Comparison of ENCODE assay signal across 20 cellular contexts in genomic region chr1:189851806-189852367, GRCh38.
A peak's percentile ranks its signal among the peaks of the same experiment; 100 is the strongest.
DNase-seq lines count a peak whose midpoint lies in the region; ATAC-seq, FAIRE-seq and TF ChIP-seq lines count a peak whose summit lies in the region.
"Had no signal": no experiment of that assay in that cellular context is flagged by ENCODE, and none has a peak within 500 bp of the region (broad histone marks: within the 10 kb centered on the region; RNA-seq: fewer than 3 reads in every experiment).

No MANE protein-coding gene starts in this region.

- H2AFZ ChIP-seq in astrocyte (ENCODE audit: low read depth, low read length) = no peak overlapping the region

- POLR2A ChIA-PET in activated CD8-positive, alpha-beta T cell treated with anti-CD3 and anti-CD28 coated beads for 36 hours (lab: Charles Lee) = no interaction called here

- no peak overlapping the region for H3K4me3 Mint-ChIP-seq in astrocyte (ENCODE audit: unreplicated experiment)
- no peak overlapping the region for H3K4me3 Mint-ChIP-seq in activated CD8-positive, alpha-beta T cell treated with anti-CD3 and anti-CD28 coated beads for 36 hours

- H3K9me3 Mint-ChIP-seq in astrocyte (ENCODE audit: unreplicated experiment) = no peaks in the 10 kb centered on the region
- peaks cover 19% of the 10 kb centered on the region for H3K9me3 Mint-ChIP-seq in activated CD8-positive, alpha-beta T cell treated with anti-CD3 and anti-CD28 coated beads for 36 hours

- H3K4me3 ChIP-seq in astrocyte (ENCODE audit: insufficient read depth, low read depth, low read length) = no peak overlapping the region
- H3K4me3 ChIP-seq: psoas muscle had no signal

- H3K4me1 Mint-ChIP-seq in astrocyte (ENCODE audit: low read depth, unreplicated experiment) = no peaks in the 10 kb centered on the region
- no peaks in the 10 kb centered on the region for H3K4me1 Mint-ChIP-seq in activated CD8-positive, alpha-beta T cell treated with anti-CD3 and anti-CD28 coated beads for 36 hours (ENCODE audit: low read depth)

- no peak for TF ChIP-seq CTCF in astrocyte (IDR thresholded peaks at IDR 0.05; ENCODE audit: insufficient read depth, low read depth, low read length)
- TF ChIP-seq CTCF in activated CD8-positive, alpha-beta T cell treated with anti-CD3 and anti-CD28 coated beads for 36 hours (IDR thresholded peaks at IDR 0.05) = no peak

- H3K36me3 ChIP-seq in astrocyte (ENCODE audit: insufficient read depth, low read length) = no peaks in the 10 kb centered on the region

- no peaks in the 10 kb centered on the region for H3K36me3 Mint-ChIP-seq in astrocyte (ENCODE audit: low read depth, unreplicated experiment)
- H3K36me3 Mint-ChIP-seq in activated CD8-positive, alpha-beta T cell treated with anti-CD3 and anti-CD28 coated beads for 36 hours (ENCODE audit: low read depth) = no peaks in the 10 kb centered on the region

- ATAC-seq in HG03196 (IDR thresholded peaks at IDR 0.05; ENCODE audit: unreplicated experiment) = no peak
- no peak for ATAC-seq in activated CD8-positive, alpha-beta T cell treated with anti-CD3 and anti-CD28 coated beads for 36 hours
- ATAC-seq: activated CD4-positive, CD25-positive, alpha-beta regulatory T cell treated with anti-CD3 and anti-CD28 coated beads, Interleukin-2, amount 50 U/mL, for 24 hours; psoas muscle had no signal

- H3K79me2 ChIP-seq in astrocyte (ENCODE audit: insufficient read depth, low read length) = no peaks in the 10 kb centered on the region

- H4K20me1 ChIP-seq in astrocyte (ENCODE audit: insufficient read depth, low read length) = no peaks in the 10 kb centered on the region

- no peaks in the 10 kb centered on the region for H3K27me3 Mint-ChIP-seq in astrocyte (ENCODE audit: low read depth, unreplicated experiment)
- H3K27me3 Mint-ChIP-seq in activated CD8-positive, alpha-beta T cell treated with anti-CD3 and anti-CD28 coated beads for 36 hours = no peaks in the 10 kb centered on the region

- DNase-seq in DMS53 (lab: John Stamatoyannopoulos, UW) (peak; percentile 45), DMS53 treated with DMSO at 0.1 percent for 48 hours (lab: John Stamatoyannopoulos, UW; ENCODE audit: unreplicated experiment) (no peak), NCI-H226 (peak; percentile 23), astrocyte (ENCODE audit: low read depth) (peak; percentile 46), posterior vena cava (ENCODE audit: low spot score) (peak; percentile 19), posterior cingulate gyrus (no peak)
- DNase-seq in activated CD8-positive, alpha-beta T cell treated with anti-CD3 and anti-CD28 coated beads for 36 hours = no peak
- DNase-seq: activated effector memory CD4-positive, alpha-beta T cell treated with anti-CD3 and anti-CD28 coated beads, Interleukin-2, amount 50 U/mL, for 16 hours; amniotic stem cell; foreskin melanocyte; NCI-H1436; NCI-H524 treated with DMSO at 0.1 percent for 48 hours; psoas muscle; stimulated activated CD4-positive, alpha-beta T cell treated with anti-CD3 and anti-CD28 coated beads, Interleukin-12 subunit alpha, Interleukin-12 subunit beta, amount 100 ng/mL, for 4 hours; stimulated activated naive CD4-positive, alpha-beta T cell; trophoblast cell had no signal

- no peaks in the 10 kb centered on the region for H3K27me3 ChIP-seq in astrocyte (ENCODE audit: insufficient read depth, low read length)

- no peaks in the 10 kb centered on the region for H3K9me3 ChIP-seq in astrocyte (ENCODE audit: insufficient read depth, low read depth, low read length)

- no peak overlapping the region for H3K27ac ChIP-seq in astrocyte (ENCODE audit: low read depth, low read length)
- H3K27ac ChIP-seq: 22Rv1, C4-2B, psoas muscle had no signal

- intact Hi-C loops in posterior vena cava (cut with DNase I) (no loop called here), posterior cingulate gyrus (cut with DNase I) (no loop called here)
- intact Hi-C loops in activated CD8-positive, alpha-beta T cell treated with anti-CD3 and anti-CD28 coated beads for 36 hours (cut with micrococcal nuclease) = no loop called here

- H3K27ac Mint-ChIP-seq in astrocyte (ENCODE audit: unreplicated experiment) = no peak overlapping the region
- no peak overlapping the region for H3K27ac Mint-ChIP-seq in activated CD8-positive, alpha-beta T cell treated with anti-CD3 and anti-CD28 coated beads for 36 hours

- CTCF ChIA-PET in activated CD8-positive, alpha-beta T cell treated with anti-CD3 and anti-CD28 coated beads for 36 hours (lab: Charles Lee) = no interaction called here

- H3K4me1 ChIP-seq in astrocyte (ENCODE audit: insufficient read depth, low read length) = no peaks in the 10 kb centered on the region
- H3K4me1 ChIP-seq: psoas muscle had no signal

- no peak for FAIRE-seq in astrocyte (lab: Jason Lieb, UNC)

- no peak overlapping the region for H3K9ac ChIP-seq in astrocyte (ENCODE audit: low read length)

- no peak overlapping the region for H3K4me2 ChIP-seq in astrocyte (ENCODE audit: low read length)

Comparison
In these comparisons a context has a peak if more than half of its experiments do, and no peak if none do; other contexts are left out.
1. DNase-seq: peak in DMS53 (single experiment), NCI-H226 (single experiment), astrocyte (single experiment) and posterior vena cava (single experiment); none in DMS53 treated with DMSO at 0.1 percent for 48 hours (single experiment), posterior cingulate gyrus (0 of 10) and activated CD8-positive, alpha-beta T cell treated with anti-CD3 and anti-CD28 coated beads for 36 hours (single experiment).